Comparison of ENCODE assay signal across 15 cellular contexts in genomic region chr21:42636535-42636914, GRCh38. TPM values are rescaled to one million over a fixed set of nuclear protein-coding genes. Genes with fewer than 3 reads are reported as not detected.
A peak's percentile ranks its signal among the peaks of the same experiment; 100 is the strongest.
DNase-seq lines count a peak whose midpoint lies in the region; TF ChIP-seq lines count a peak whose summit lies in the region.
"Had no signal": no experiment of that assay in that cellular context is flagged by ENCODE, and none has a peak within 500 bp of the region (broad histone marks: within the 10 kb centered on the region; RNA-seq: fewer than 3 reads in every experiment).

No MANE protein-coding gene starts in this region.

- H3K79me2 ChIP-seq in GM23248 (ENCODE audit: insufficient read depth) (no peaks in the 10 kb centered on the region), PC-9 (ENCODE audit: low read depth) (no peaks in the 10 kb centered on the region)

- H3K4me2 ChIP-seq in GM23248 (ENCODE audit: unreplicated experiment) (peak overlapping the region; percentile 73), PC-9 (peak overlapping the region; percentile 41; the same call in 1 of the 2 replicates)

- H3K9ac ChIP-seq in GM23248 = no peak overlapping the region

- H3K4me3 ChIP-seq in GM23248 (no peak overlapping the region), PC-9 (no peak overlapping the region), fibroblast of mammary gland (ENCODE audit: control insufficient read depth, low read depth, low read length) (no peak overlapping the region), skeletal muscle cell (ENCODE audit: low read depth, low read length) (no peak overlapping the region)
- H3K4me3 ChIP-seq: esophagus squamous epithelium, right atrium auricular region had no signal

- H3K36me3 ChIP-seq in GM23248 (ENCODE audit: low read depth) (no peaks in the 10 kb centered on the region), PC-9 (ENCODE audit: low read depth) (no peaks in the 10 kb centered on the region)
- H3K36me3 ChIP-seq: esophagus squamous epithelium, right atrium auricular region had no signal

- H3K9me3 ChIP-seq in GM23248 (ENCODE audit: low read depth) (no peaks in the 10 kb centered on the region), PC-9 (ENCODE audit: insufficient read depth, low read depth) (no peaks in the 10 kb centered on the region)
- H3K9me3 ChIP-seq: esophagus squamous epithelium, right atrium auricular region had no signal

- peak; percentile 89 for DNase-seq in GM23248
- peak in 1 of 2 experiments; percentile 88 for DNase-seq in PC-9
- peak; percentile 93 for DNase-seq in fibroblast of mammary gland (ENCODE audit: low read depth)
- DNase-seq in skeletal muscle cell (ENCODE audit: low read depth) = peak; percentile 74
- no peak for DNase-seq in NCI-H82 (lab: John Stamatoyannopoulos, UW)
- no peak for DNase-seq in stimulated activated naive CD4-positive, alpha-beta T cell treated with Interleukin-2 at 50 U/mL for 16 hours (lab: John Stamatoyannopoulos, UW)
- no peak for DNase-seq in GM19240 (ENCODE audit: insufficient read length, low spot score)
- DNase-seq: activated naive CD4-positive, alpha-beta T cell; Calu3; cerebellar nuclear complex; esophagus squamous epithelium; immature natural killer cell; substantia nigra; T-helper 9 cell had no signal

- H3F3A ChIP-seq in GM23248 (ENCODE audit: insufficient read depth) (peaks cover 22% of the 10 kb centered on the region), PC-9 (ENCODE audit: insufficient read depth, low read depth) (peaks cover 12% of the 10 kb centered on the region; the same call in 1 of the 2 replicates)

- H3K27ac ChIP-seq in GM23248 (peak overlapping the region; percentile 44; the same call in 1 of the 2 replicates), PC-9 (no peak overlapping the region)
- H3K27ac ChIP-seq: right atrium auricular region had no signal

- no peaks in the 10 kb centered on the region for H4K20me1 ChIP-seq in GM23248 (ENCODE audit: insufficient read depth)
- H4K20me1 ChIP-seq in PC-9 (ENCODE audit: insufficient read depth) = no peaks in the 10 kb centered on the region

- in situ Hi-C loops in GM23248 (cut with MboI) = no loop called here

- WGBS in GM23248 (ENCODE audit: low coverage in 1 of 2, low lambda C conversion rate in 2 of 2, missing lambda C conversion rate in 2 of 2), 2 experiments = 6 to 13% methylated on average over 5 of the region's 5 CpGs

- TF ChIP-seq CTCF in PC-9 (conservative IDR thresholded peaks at IDR 0.05) = no peak
- no peak for TF ChIP-seq CTCF in fibroblast of mammary gland (conservative IDR thresholded peaks at IDR 0.05; ENCODE audit: control insufficient read depth, insufficient read depth, low read depth, low read length)

- H3K4me1 ChIP-seq in GM23248 (ENCODE audit: insufficient read depth) (peaks cover 12% of the 10 kb centered on the region), PC-9 (replicated peaks; ENCODE audit: insufficient read depth) (peaks cover 25% of the 10 kb centered on the region)

- peaks cover 41% of the 10 kb centered on the region for H3K27me3 ChIP-seq in GM23248 (replicated peaks; ENCODE audit: insufficient read depth)
- no peaks in the 10 kb centered on the region for H3K27me3 ChIP-seq in PC-9 (ENCODE audit: insufficient read depth, low read depth)
- H3K27me3 ChIP-seq: right atrium auricular region had no signal

- intact Hi-C loops in PC-9 (cut with micrococcal nuclease; ENCODE audit: unreplicated experiment) = no loop called here

- H3K9me2 ChIP-seq in GM23248 (ENCODE audit: insufficient read depth) (no peaks in the 10 kb centered on the region), PC-9 (ENCODE audit: insufficient read depth) (no peaks in the 10 kb centered on the region)

- CTCF ChIA-PET in PC-9 (lab: Charles Lee) = interaction anchor here (0.5 kb wide), 1 partner anchor 44 kb away, joined by 3 read pairs; no protein-coding TSS in a partner anchor

- POLR2A ChIA-PET in PC-9 (lab: Charles Lee; ENCODE audit: unreplicated experiment) = no interaction called here

- H2AFZ ChIP-seq in GM23248 (no peak overlapping the region), PC-9 (no peak overlapping the region)

- BruUV-seq in PC-9 (replicated peaks; lab: Mats Ljungman, UMichigan) = no TSS peak

RNA-seq across cellular contexts. Expression of gene PDE9A, which starts 16.9 kb away (rescaled TPM):
- total RNA-seq in GM23248 (2014; rRNA removed; shearing (Covaris generic)) = not detected in 2 replicates
- polyA plus RNA-seq in GM23248 (2016; fragmentation: Nextera tagmentation; extraction: Ambion mirVana) = not detected in 2 replicates
- 8.4 and 9.4 TPM in 2 replicates for total RNA-seq in PC-9 (2021)

Comparison
In these comparisons a context has a peak if more than half of its experiments do, and no peak if none do; other contexts are left out.
1. DNase-seq: peak in GM23248 (single experiment), fibroblast of mammary gland (single experiment) and skeletal muscle cell (single experiment); none in NCI-H82 (single experiment), stimulated activated naive CD4-positive, alpha-beta T cell treated with Interleukin-2 at 50 U/mL for 16 hours (single experiment) and GM19240 (single experiment).